8 cellular contexts compared by ENCODE assay signal in the genomic region with DNA sequence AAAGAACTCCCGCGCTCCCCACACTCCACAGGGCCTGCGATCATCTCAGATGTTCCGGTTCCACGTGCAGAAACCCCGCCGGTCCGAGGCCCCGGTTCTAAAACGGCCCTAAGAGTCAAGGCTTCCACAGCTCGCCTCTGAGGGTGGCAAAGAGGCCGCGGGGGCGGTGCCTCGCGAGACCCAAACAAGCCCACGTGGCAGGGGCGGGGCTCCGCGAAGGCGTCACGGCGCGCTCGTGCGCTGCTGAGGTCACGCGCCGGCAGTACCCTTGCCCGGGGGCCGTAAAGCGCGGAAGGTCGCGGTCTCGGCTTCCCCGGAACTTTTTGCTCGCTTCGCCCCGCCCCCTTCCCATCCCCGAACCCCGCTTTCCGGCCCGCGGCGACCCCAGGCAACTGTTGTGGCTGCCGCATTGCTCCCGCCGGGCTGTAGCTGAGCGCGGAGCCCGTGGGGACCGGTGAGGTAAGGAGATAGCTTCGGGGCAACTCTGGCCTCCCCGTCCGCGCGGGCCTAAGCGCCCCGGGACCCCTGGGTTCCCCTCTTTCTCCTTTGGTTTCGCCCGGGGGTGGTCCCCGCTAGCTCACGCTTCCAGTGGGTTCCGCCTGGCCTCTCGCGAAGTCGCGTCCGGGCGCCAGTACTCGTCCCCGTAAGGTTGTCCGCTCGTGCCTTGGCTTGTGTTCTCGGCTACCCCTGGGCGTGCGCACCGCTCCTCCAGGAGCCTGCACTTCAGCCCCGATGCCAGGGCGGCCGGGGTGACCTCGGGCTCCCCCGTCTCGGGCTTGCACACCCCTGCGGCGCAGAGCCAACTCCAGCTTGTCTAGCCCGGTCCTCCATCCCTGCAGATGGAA. TPM values are rescaled to one million over a fixed set of nuclear protein-coding genes. Genes with fewer than 3 reads are reported as not detected.
A peak's percentile ranks its signal among the peaks of the same experiment; 100 is the strongest.
DNase-seq lines count a peak whose midpoint lies in the region; ATAC-seq and TF ChIP-seq lines count a peak whose summit lies in the region.
"Not testable (repeated sequence)": the region's sequence is repeated elsewhere in the genome, so short reads cannot be mapped to it uniquely, and the experiment has no call there.

Gene PDPR (plus strand): TSS at position 351 of the 845 bp plus-strand sequence. CDS start 6,161 bp downstream, outside the sequence.

- peak within 1 kb of the TSS; percentile 88 to 90 for H3K27ac Mint-ChIP-seq in activated naive CD4-positive, alpha-beta T cell treated with anti-CD3 and anti-CD28 coated beads, Interleukin-2, amount 50 U/mL, for 72 hours
- peak within 1 kb of the TSS; percentile 43 for H3K27ac Mint-ChIP-seq in glutamatergic neuron (ENCODE audit: unreplicated experiment)

- ATAC-seq in HG02642 (IDR thresholded peaks at IDR 0.05; ENCODE audit: poor library complexity, unreplicated experiment) (peak; percentile 94), omental fat pad (ENCODE audit: low FRiP score) (peak; percentile 97)
- peak; percentile 94 to 97 for ATAC-seq in activated naive CD4-positive, alpha-beta T cell treated with anti-CD3 and anti-CD28 coated beads, Interleukin-2, amount 50 U/mL, for 72 hours

- not testable (repeated sequence) for H3K9me3 ChIP-seq in suprapubic skin

- not testable (repeated sequence) for TF ChIP-seq CTCF in GM10266 (IDR thresholded peaks at IDR 0.05; ENCODE audit: control insufficient read depth, insufficient read depth, low read depth, missing control alignments); glutamatergic neuron (IDR thresholded peaks at IDR 0.05; ENCODE audit: partially characterized antibody, unreplicated experiment); omental fat pad (IDR thresholded peaks at IDR 0.05); suprapubic skin (IDR thresholded peaks at IDR 0.05)

- H3K4me3 ChIP-seq in suprapubic skin: peak within 1 kb of the TSS; percentile 75

- peak within 1 kb of the TSS; percentile 93 for H3K4me3 Mint-ChIP-seq in glutamatergic neuron (ENCODE audit: unreplicated experiment)

- H3K4me1 ChIP-seq in suprapubic skin: peaks cover 20% of the 10 kb centered on the region

- not testable (repeated sequence) for H3K27me3 Mint-ChIP-seq in glutamatergic neuron (ENCODE audit: unreplicated experiment)

- H3K36me3 Mint-ChIP-seq in activated naive CD4-positive, alpha-beta T cell treated with anti-CD3 and anti-CD28 coated beads, Interleukin-2, amount 50 U/mL, for 72 hours; glutamatergic neuron (ENCODE audit: unreplicated experiment): not testable (repeated sequence)

- peak within 1 kb of the TSS; percentile 85 for H3K27ac ChIP-seq in suprapubic skin

- DNase-seq in GM10266 (ENCODE audit: extremely low spot score) (peak; percentile 77), NCI-H1105 (lab: John Stamatoyannopoulos, UW) (peak; percentile 66), SKM-1 treated with dmso at 0.1 percent for 144 hours (lab: John Stamatoyannopoulos, UW; ENCODE audit: unreplicated experiment) (peak; percentile 75), glutamatergic neuron (peak; percentile 93), omental fat pad (ENCODE audit: low spot score) (peak; percentile 81), suprapubic skin (ENCODE audit: low spot score in 2 of 2) (peak; percentile 96)
- peak; percentile 90 for DNase-seq in activated naive CD4-positive, alpha-beta T cell treated with anti-CD3 and anti-CD28 coated beads, Interleukin-2, amount 50 U/mL, for 72 hours (ENCODE audit: low spot score in 2 of 2)

- not testable (repeated sequence) for H3K4me1 Mint-ChIP-seq in glutamatergic neuron (ENCODE audit: low read depth, unreplicated experiment)

- not testable (repeated sequence) for H3K36me3 ChIP-seq in suprapubic skin

- H3K9me3 Mint-ChIP-seq in activated naive CD4-positive, alpha-beta T cell treated with anti-CD3 and anti-CD28 coated beads, Interleukin-2, amount 50 U/mL, for 72 hours; glutamatergic neuron (ENCODE audit: unreplicated experiment): not testable (repeated sequence)

- not testable (repeated sequence) for H3K27me3 ChIP-seq in suprapubic skin

- not testable (repeated sequence) for TF ChIP-seq POLR2A in suprapubic skin (IDR thresholded peaks at IDR 0.05)

- WGBS in suprapubic skin: 0% methylated on average over 36 of the region's 88 CpGs

- not testable (repeated sequence) for TF ChIP-seq EP300 in suprapubic skin (IDR thresholded peaks at IDR 0.05)

RNA-seq across cellular contexts. Expression of gene PDPR, which starts in this region (rescaled TPM):
- total RNA-seq in activated naive CD4-positive, alpha-beta T cell treated with anti-CD3 and anti-CD28 coated beads, Interleukin-2, amount 50 U/mL, for 72 hours: 10 to 100 TPM; 32.7 to 34.3 TPM
- total RNA-seq in glutamatergic neuron (ENCODE audit: unreplicated experiment) (19.1 TPM), omental fat pad (10 to 100 TPM; 17.3 to 31.2 (median 24.4) TPM), suprapubic skin (10 to 100 TPM; 16.7 to 38.8 (median 33.6) TPM)

Comparison
In these comparisons a context has a peak if more than half of its experiments do, and no peak if none do; other contexts are left out.
1. Peak in every context shown above with its lines: DNase-seq, ATAC-seq, H3K4me3 ChIP-seq and H3K27ac ChIP-seq.